ENCODE assay signal across 26 cellular contexts in the genomic region with DNA sequence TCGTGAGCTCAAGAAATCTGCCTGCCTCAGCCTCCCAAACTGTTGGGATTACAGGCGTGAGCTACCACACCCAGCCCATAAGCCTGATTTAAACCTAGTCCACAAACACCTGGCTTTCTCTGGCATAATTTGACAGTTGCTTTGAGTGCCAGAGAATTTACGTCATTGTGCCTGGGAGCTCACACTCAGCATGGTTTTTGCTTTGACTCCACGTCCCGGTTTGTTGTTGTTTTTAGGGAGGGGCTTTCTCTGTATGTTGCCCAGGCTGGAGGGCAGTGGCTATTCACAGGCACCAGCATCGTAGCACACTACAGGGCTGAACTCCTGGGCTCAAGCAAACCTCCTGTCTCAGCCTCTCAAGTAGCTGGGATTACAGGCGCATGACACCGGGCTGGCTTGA. TPM values are rescaled to one million over a fixed set of nuclear protein-coding genes. Genes with fewer than 3 reads are reported as not detected.
"Had no signal": no experiment of that assay in that cellular context is flagged by ENCODE, and none has a peak within 500 bp of the region (broad histone marks: within the 10 kb centered on the region; RNA-seq: fewer than 3 reads in every experiment).

No MANE protein-coding gene starts in this region.

- H3K36me3 Mint-ChIP-seq: mesothelial cell of epicardium; naive thymus-derived CD4-positive, alpha-beta T cell; neural progenitor cell had no signal

- H3K4me3 Mint-ChIP-seq: dendritic cell treated with granulocyte-macrophage colony-stimulating factor and Interleukin-4, amounts not matched to agents 40 ng/mL and 50 ng/mL, for 4 days; endodermal cell; mesothelial cell of epicardium; naive thymus-derived CD4-positive, alpha-beta T cell; nephron; neural progenitor cell; stimulated activated effector memory CD8-positive, alpha-beta T cell treated with anti-CD3 and anti-CD28 coated beads, Interleukin-12 subunit alpha, Interleukin-12 subunit beta, amount 100 ng/mL, for 72 hours had no signal

- H3K27ac Mint-ChIP-seq: dendritic cell treated with granulocyte-macrophage colony-stimulating factor and Interleukin-4, amounts not matched to agents 40 ng/mL and 50 ng/mL, for 4 days; endodermal cell; mesothelial cell of epicardium; naive thymus-derived CD4-positive, alpha-beta T cell; nephron; neural progenitor cell; stimulated activated effector memory CD8-positive, alpha-beta T cell treated with anti-CD3 and anti-CD28 coated beads, Interleukin-12 subunit alpha, Interleukin-12 subunit beta, amount 100 ng/mL, for 72 hours had no signal

- DNase-seq: colonic mucosa; effector CD8-positive, alpha-beta T cell; endodermal cell; foreskin keratinocyte; heart left ventricle; left cardiac atrium; left lung; mesenchymal stem cell; mucosa of descending colon; naive thymus-derived CD4-positive, alpha-beta T cell; stimulated activated CD4-positive, alpha-beta T cell treated with anti-CD3 and anti-CD28 coated beads, Interleukin-12 subunit alpha, Interleukin-12 subunit beta, amount 100 ng/mL, for 4 hours; stimulated activated CD4-positive, alpha-beta T cell treated with anti-CD3 and anti-CD28 coated beads, Interleukin-1b, Interleukin-23, amount 100 ng/mL, for 48 hours; stimulated activated CD4-positive, alpha-beta T cell treated with anti-CD3 and anti-CD28 coated beads, Interleukin-4, amount 100 ng/mL, for 1 hour; stimulated activated naive CD4-positive, alpha-beta T cell treated with Interleukin-2 at 50 U/mL for 16 hours; stomach; testis; tibial artery; upper lobe of right lung; uterus had no signal

- H3K4me1 Mint-ChIP-seq: mesothelial cell of epicardium; nephron; neural progenitor cell; stimulated activated effector memory CD8-positive, alpha-beta T cell treated with anti-CD3 and anti-CD28 coated beads, Interleukin-12 subunit alpha, Interleukin-12 subunit beta, amount 100 ng/mL, for 72 hours had no signal

- H3K27me3 Mint-ChIP-seq: dendritic cell treated with granulocyte-macrophage colony-stimulating factor and Interleukin-4, amounts not matched to agents 40 ng/mL and 50 ng/mL, for 4 days had no signal

- H3K9me3 Mint-ChIP-seq: dendritic cell treated with granulocyte-macrophage colony-stimulating factor and Interleukin-4, amounts not matched to agents 40 ng/mL and 50 ng/mL, for 4 days; endodermal cell; mesothelial cell of epicardium; nephron; stimulated activated effector memory CD8-positive, alpha-beta T cell treated with anti-CD3 and anti-CD28 coated beads, Interleukin-12 subunit alpha, Interleukin-12 subunit beta, amount 100 ng/mL, for 72 hours had no signal

- ATAC-seq: foreskin keratinocyte; gastroesophageal sphincter; heart left ventricle; left cardiac atrium; left lung; mucosa of descending colon; naive thymus-derived CD4-positive, alpha-beta T cell; sciatic nerve; stimulated activated effector memory CD8-positive, alpha-beta T cell treated with anti-CD3 and anti-CD28 coated beads, Interleukin-12 subunit alpha, Interleukin-12 subunit beta, amount 100 ng/mL, for 72 hours; upper lobe of right lung had no signal

RNA-seq across cellular contexts. Expression of a gene that starts 32.6 kb away (rescaled TPM):
- total RNA-seq: naive thymus-derived CD4-positive, alpha-beta T cell had no signal
